1 cellular context compared by ENCODE assay signal in genomic region chr6:153023977-153024376, GRCh38.
TF ChIP-seq lines count a peak whose summit lies in the region.

No MANE protein-coding gene starts in this region.

TF ChIP-seq in HepG2, 621 proteins besides CTCF, POLR2A, EP300 and RAD21:
- TF ChIP-seq SNRNP70 (IDR thresholded peaks at IDR 0.05; ENCODE audit: low read depth, low read length) (no peak), SCMH1 (CRISPR knock-in tag; IDR thresholded peaks at IDR 0.05; ENCODE audit: borderline replicate concordance) (no peak), TEAD2 (CRISPR knock-in tag; IDR thresholded peaks at IDR 0.05) (no peak), ARID5B (CRISPR knock-in tag; IDR thresholded peaks at IDR 0.05) (no peak), ZNF17 (CRISPR knock-in tag; IDR thresholded peaks at IDR 0.05) (no peak), ZNF780A (CRISPR knock-in tag; IDR thresholded peaks at IDR 0.05) (no peak), ZBTB1 (CRISPR knock-in tag; IDR thresholded peaks at IDR 0.05; ENCODE audit: borderline replicate concordance) (no peak), ZNF446 (CRISPR knock-in tag; IDR thresholded peaks at IDR 0.05) (no peak), KMT2B (CRISPR knock-in tag; IDR thresholded peaks at IDR 0.05) (no peak)
TF ChIP-seq in HepG2: peak in this region for 0.
